In genomic region chr4:152485726-152486276, GRCh38 we compare ENCODE assay signal across 8 cellular contexts. TPM values are rescaled to one million over a fixed set of nuclear protein-coding genes. Genes with fewer than 3 reads are reported as not detected.
DNase-seq lines count a peak whose midpoint lies in the region; ATAC-seq and TF ChIP-seq lines count a peak whose summit lies in the region.

No MANE protein-coding gene starts in this region.

- TF ChIP-seq CTCF in DND-41 (IDR thresholded peaks at IDR 0.05; ENCODE audit: borderline replicate concordance, extremely low read depth, low read length, poor library complexity, severe bottlenecking) (no peak), ovary (IDR thresholded peaks at IDR 0.05) (no peak)

- H4K20me1 ChIP-seq in DND-41 (ENCODE audit: insufficient read depth, low read length): peaks cover 14% of the 10 kb centered on the region; the same call in 1 of the 2 replicates

- H3K36me3 Mint-ChIP-seq in activated naive CD8-positive, alpha-beta T cell treated with anti-CD3 and anti-CD28 coated beads, Interleukin-2, amount 50 U/mL, for 24 hours (ENCODE audit: low read depth): peaks cover 15% of the 10 kb centered on the region
- H3K36me3 Mint-ChIP-seq in natural killer cell treated with Interleukin-12 subunit alpha and Interleukin-12 subunit beta and Interleukin-15 and Interleukin-18, amount 100 ng/mL, for 72 hours: peaks cover 5% of the 10 kb centered on the region

- peaks cover 7% of the 10 kb centered on the region; the same call in 1 of the 2 replicates for H3K36me3 ChIP-seq in DND-41 (ENCODE audit: insufficient read depth, low read length)
- H3K36me3 ChIP-seq in ovary: no peaks in the 10 kb centered on the region

- H3K27me3 ChIP-seq in DND-41 (ENCODE audit: insufficient read depth, low read length, poor library complexity) (no peaks in the 10 kb centered on the region), ovary (no peaks in the 10 kb centered on the region)

- H3K4me1 Mint-ChIP-seq in activated naive CD8-positive, alpha-beta T cell treated with anti-CD3 and anti-CD28 coated beads, Interleukin-2, amount 50 U/mL, for 24 hours: peaks cover 44% of the 10 kb centered on the region
- H3K4me1 Mint-ChIP-seq in natural killer cell treated with Interleukin-12 subunit alpha and Interleukin-12 subunit beta and Interleukin-15 and Interleukin-18, amount 100 ng/mL, for 72 hours (ENCODE audit: low read depth in 2 of 2): peaks cover 37 to 62% of the 10 kb centered on the region in 2 donors

- H3K9me3 Mint-ChIP-seq in activated naive CD8-positive, alpha-beta T cell treated with anti-CD3 and anti-CD28 coated beads, Interleukin-2, amount 50 U/mL, for 24 hours: peaks cover 8% of the 10 kb centered on the region
- no peaks in the 10 kb centered on the region for H3K9me3 Mint-ChIP-seq in natural killer cell treated with Interleukin-12 subunit alpha and Interleukin-12 subunit beta and Interleukin-15 and Interleukin-18, amount 100 ng/mL, for 72 hours

- H3K4me3 ChIP-seq in DND-41 (ENCODE audit: low read depth in 1 of 2, low read length in 2 of 2): no peak overlapping the region
- no peak overlapping the region for H3K4me3 ChIP-seq in ovary

- H3K27ac Mint-ChIP-seq in activated naive CD8-positive, alpha-beta T cell treated with anti-CD3 and anti-CD28 coated beads, Interleukin-2, amount 50 U/mL, for 24 hours: peak overlapping the region; percentile 20
- H3K27ac Mint-ChIP-seq in natural killer cell treated with Interleukin-12 subunit alpha and Interleukin-12 subunit beta and Interleukin-15 and Interleukin-18, amount 100 ng/mL, for 72 hours: peak overlapping the region; percentile 74 to 91

- no peak for TF ChIP-seq EP300 in ovary (IDR thresholded peaks at IDR 0.05)

- H3K4me2 ChIP-seq in DND-41 (ENCODE audit: insufficient read depth, low read length): no peak overlapping the region

- WGBS in ovary, 3 donors: 44 to 70% (median 45%) methylated on average over 6 of the region's 6 CpGs

- peak; percentile 76 for ATAC-seq in DND-41 (ENCODE audit: insufficient read depth, low read depth)
- peak; percentile 94 for ATAC-seq in GM19397 (IDR thresholded peaks at IDR 0.05; ENCODE audit: unreplicated experiment)
- peak; percentile 98 for ATAC-seq in HG03378 (IDR thresholded peaks at IDR 0.05; ENCODE audit: unreplicated experiment)
- ATAC-seq in activated naive CD8-positive, alpha-beta T cell treated with anti-CD3 and anti-CD28 coated beads, Interleukin-2, amount 50 U/mL, for 24 hours: peak; percentile 100
- peak; percentile 100 for ATAC-seq in natural killer cell treated with Interleukin-12 subunit alpha and Interleukin-12 subunit beta and Interleukin-15 and Interleukin-18, amount 100 ng/mL, for 72 hours

- H3K79me2 ChIP-seq in DND-41 (ENCODE audit: insufficient read depth, low read length): peaks cover 48% of the 10 kb centered on the region

- H3K4me3 Mint-ChIP-seq in activated naive CD8-positive, alpha-beta T cell treated with anti-CD3 and anti-CD28 coated beads, Interleukin-2, amount 50 U/mL, for 24 hours: no peak overlapping the region
- H3K4me3 Mint-ChIP-seq in natural killer cell treated with Interleukin-12 subunit alpha and Interleukin-12 subunit beta and Interleukin-15 and Interleukin-18, amount 100 ng/mL, for 72 hours: peak overlapping the region; percentile 61

- H3K9me3 ChIP-seq in DND-41 (ENCODE audit: insufficient read depth, low read length, severe bottlenecking): no peaks in the 10 kb centered on the region
- H3K9me3 ChIP-seq in ovary: no peaks in the 10 kb centered on the region

- DNase-seq in DND-41 (no peak), ovary (no peak), RPMI8226 (no peak), NCI-H82 (lab: John Stamatoyannopoulos, UW) (no peak)
- no peak for DNase-seq in activated naive CD8-positive, alpha-beta T cell treated with anti-CD3 and anti-CD28 coated beads, Interleukin-2, amount 50 U/mL, for 24 hours
- DNase-seq in natural killer cell treated with Interleukin-12 subunit alpha and Interleukin-12 subunit beta and Interleukin-15 and Interleukin-18, amount 100 ng/mL, for 72 hours (ENCODE audit: low spot score): peak; percentile 73

- no peak overlapping the region for H3K27ac ChIP-seq in DND-41 (ENCODE audit: low read length)
- no peak overlapping the region for H3K27ac ChIP-seq in ovary

- H3K9ac ChIP-seq in DND-41 (ENCODE audit: low read depth, low read length): no peak overlapping the region

- intact Hi-C loops in ovary (cut with DNase I): no loop called here

- H3K4me1 ChIP-seq in DND-41 (ENCODE audit: insufficient read depth, low read length): no peaks in the 10 kb centered on the region
- no peaks in the 10 kb centered on the region for H3K4me1 ChIP-seq in ovary (ENCODE audit: insufficient read depth)

- H3K27me3 Mint-ChIP-seq in activated naive CD8-positive, alpha-beta T cell treated with anti-CD3 and anti-CD28 coated beads, Interleukin-2, amount 50 U/mL, for 24 hours: no peaks in the 10 kb centered on the region
- H3K27me3 Mint-ChIP-seq in natural killer cell treated with Interleukin-12 subunit alpha and Interleukin-12 subunit beta and Interleukin-15 and Interleukin-18, amount 100 ng/mL, for 72 hours: no peaks in the 10 kb centered on the region

- TF ChIP-seq POLR2A in ovary (IDR thresholded peaks at IDR 0.05): no peak

- H2AFZ ChIP-seq in DND-41 (ENCODE audit: low read depth, low read length): no peak overlapping the region

RNA-seq across cellular contexts. Expression of gene FBXW7, which starts 50.1 kb away (rescaled TPM):
- 10 to 100 TPM; 70.9 to 74.1 TPM for total RNA-seq in natural killer cell treated with Interleukin-12 subunit alpha and Interleukin-12 subunit beta and Interleukin-15 and Interleukin-18, amount 100 ng/mL, for 72 hours
- 10 to 100 TPM; 31.3 to 66.8 (median 43.4) TPM for total RNA-seq in ovary
- 10 to 100 TPM in 1 of 2 donors, 1 to 10 TPM in 1; 9.1 to 17.1 TPM for polyA plus RNA-seq in ovary
